Comparison of ENCODE assay signal across 28 cellular contexts in genomic region chr16:81734632-81735434, GRCh38.
"Had no signal": no experiment of that assay in that cellular context is flagged by ENCODE, and none has a peak within 500 bp of the region (broad histone marks: within the 10 kb centered on the region; RNA-seq: fewer than 3 reads in every experiment).

No MANE protein-coding gene starts in this region.

- H3K27ac Mint-ChIP-seq: activated B cell treated with CpG ODN at 0.5 μM for 24 hours; activated CD4-positive, alpha-beta T cell treated with anti-CD3 and anti-CD28 coated beads, Interleukin-2, amount 10 ng/mL, durations not matched to agents 24 days and 14 days; activated CD8-positive, alpha-beta memory T cell treated with anti-CD3 and anti-CD28 coated beads, Interleukin-2, amount 10 ng/mL, durations not matched to agents 7 days and 5 days; activated naive CD4-positive, alpha-beta T cell treated with anti-CD3 and anti-CD28 coated beads, Interleukin-2, amount 50 U/mL, for 72 hours; activated naive CD8-positive, alpha-beta T cell treated with anti-CD3 and anti-CD28 coated beads, Interleukin-2, amount 50 U/mL, for 24 hours; activated T-cell treated with anti-CD3 and anti-CD28 coated beads, Interleukin-2, amount 50 U/mL, for 24 hours; activated T-helper 1 cell treated with anti-CD3 and anti-CD28 coated beads, Interleukin-12 subunit alpha, Interleukin-12 subunit beta, Interleukin-2, Interleukin-4 antibody, amounts not matched to agents 30 ng/mL and 10 ng/mL and 1 ng/mL, durations not matched to agents 14 hours and 24 hours and 36 hours had no signal

- H3K27ac ChIP-seq: ascending aorta, body of pancreas, Peyer's patch, RWPE1, SJCRH30 had no signal

- H3K36me3 ChIP-seq: ascending aorta, Peyer's patch, SJCRH30 had no signal

- H3K9me3 Mint-ChIP-seq: activated B cell treated with CpG ODN at 0.5 μM for 24 hours; activated CD4-positive, alpha-beta T cell treated with anti-CD3 and anti-CD28 coated beads, Interleukin-2, amount 10 ng/mL, durations not matched to agents 24 days and 14 days; activated naive CD4-positive, alpha-beta T cell treated with anti-CD3 and anti-CD28 coated beads, Interleukin-2, amount 50 U/mL, for 72 hours; activated naive CD8-positive, alpha-beta T cell treated with anti-CD3 and anti-CD28 coated beads, Interleukin-2, amount 50 U/mL, for 24 hours; activated T-cell treated with anti-CD3 and anti-CD28 coated beads, Interleukin-2, amount 50 U/mL, for 24 hours; activated T-helper 1 cell treated with anti-CD3 and anti-CD28 coated beads, Interleukin-12 subunit alpha, Interleukin-12 subunit beta, Interleukin-2, Interleukin-4 antibody, amounts not matched to agents 30 ng/mL and 10 ng/mL and 1 ng/mL, durations not matched to agents 14 hours and 24 hours and 36 hours had no signal

- H3K36me3 Mint-ChIP-seq: activated CD8-positive, alpha-beta memory T cell treated with anti-CD3 and anti-CD28 coated beads, Interleukin-2, amount 10 ng/mL, durations not matched to agents 7 days and 5 days; activated naive CD4-positive, alpha-beta T cell treated with anti-CD3 and anti-CD28 coated beads, Interleukin-2, amount 50 U/mL, for 72 hours had no signal

- H3K27me3 Mint-ChIP-seq: activated B cell treated with CpG ODN at 0.5 μM for 24 hours; activated CD8-positive, alpha-beta memory T cell treated with anti-CD3 and anti-CD28 coated beads, Interleukin-2, amount 10 ng/mL, durations not matched to agents 7 days and 5 days; activated naive CD8-positive, alpha-beta T cell treated with anti-CD3 and anti-CD28 coated beads, Interleukin-2, amount 50 U/mL, for 24 hours; activated T-cell treated with anti-CD3 and anti-CD28 coated beads, Interleukin-2, amount 50 U/mL, for 24 hours had no signal

- DNase-seq: activated B cell treated with CpG ODN at 0.5 μM for 24 hours; activated CD4-positive, alpha-beta T cell treated with anti-CD3 and anti-CD28 coated beads for 1 hour; activated CD4-positive, alpha-beta T cell treated with anti-CD3 and anti-CD28 coated beads, Interleukin-2, amount 10 ng/mL, durations not matched to agents 24 days and 14 days; activated CD4-positive, alpha-beta T cell treated with anti-CD3 and anti-CD28 coated beads, Interleukin-2, amount 50 U/mL, for 48 hours; activated CD8-positive, alpha-beta memory T cell treated with anti-CD3 and anti-CD28 coated beads, Interleukin-2, amount 10 ng/mL, durations not matched to agents 7 days and 5 days; activated effector memory CD4-positive, alpha-beta T cell treated with anti-CD3 and anti-CD28 coated beads, Interleukin-2, amount 50 U/mL, for 16 hours; activated naive CD4-positive, alpha-beta T cell treated with Interleukin-2 at 50 U/mL for 16 hours; activated naive CD8-positive, alpha-beta T cell treated with anti-CD3 and anti-CD28 coated beads, Interleukin-2, amount 50 U/mL, for 24 hours; activated T-cell treated with anti-CD3 and anti-CD28 coated beads, Interleukin-2, amount 50 U/mL, for 24 hours; amniotic stem cell; body of pancreas; MM.1S; NCI-H1105; NCI-H1436; NCI-H1694 treated with DMSO at 0.1 percent for 48 hours; NCI-H2029 treated with DMSO at 0.1 percent for 48 hours; NCI-H510A treated with DMSO at 0.1 percent for 48 hours; NCI-H69; NK-92 treated with Interleukin-12 subunit alpha and Interleukin-12 subunit beta, amount 100 ng/mL, for 24 hours; Peyer's patch; Right ventricle myocardium superior; SJCRH30; SW 1271 had no signal

- H3K4me3 ChIP-seq: ascending aorta, body of pancreas, Peyer's patch, SJCRH30 had no signal

- H3K4me3 Mint-ChIP-seq: activated B cell treated with CpG ODN at 0.5 μM for 24 hours; activated CD4-positive, alpha-beta T cell treated with anti-CD3 and anti-CD28 coated beads, Interleukin-2, amount 10 ng/mL, durations not matched to agents 24 days and 14 days; activated CD8-positive, alpha-beta memory T cell treated with anti-CD3 and anti-CD28 coated beads, Interleukin-2, amount 10 ng/mL, durations not matched to agents 7 days and 5 days; activated naive CD8-positive, alpha-beta T cell treated with anti-CD3 and anti-CD28 coated beads, Interleukin-2, amount 50 U/mL, for 24 hours; activated T-cell treated with anti-CD3 and anti-CD28 coated beads, Interleukin-2, amount 50 U/mL, for 24 hours; activated T-helper 1 cell treated with anti-CD3 and anti-CD28 coated beads, Interleukin-12 subunit alpha, Interleukin-12 subunit beta, Interleukin-2, Interleukin-4 antibody, amounts not matched to agents 30 ng/mL and 10 ng/mL and 1 ng/mL, durations not matched to agents 14 hours and 24 hours and 36 hours had no signal

- H3K27me3 ChIP-seq: ascending aorta, body of pancreas, Peyer's patch, SJCRH30 had no signal

- H3K4me1 ChIP-seq: SJCRH30 had no signal

- ATAC-seq: activated CD8-positive, alpha-beta memory T cell treated with anti-CD3 and anti-CD28 coated beads, Interleukin-2, amount 10 ng/mL, durations not matched to agents 7 days and 5 days; activated naive CD4-positive, alpha-beta T cell treated with anti-CD3 and anti-CD28 coated beads, Interleukin-2, amount 50 U/mL, for 72 hours; activated naive CD8-positive, alpha-beta T cell treated with anti-CD3 and anti-CD28 coated beads, Interleukin-2, amount 50 U/mL, for 24 hours; body of pancreas; SK-N-SH treated with all-trans-retinoic acid at 6 μM for 48 hours had no signal

- H3K9me3 ChIP-seq: ascending aorta, body of pancreas, Peyer's patch, SJCRH30 had no signal
